27 cellular contexts compared by ENCODE assay signal in genomic region chr7:90982228-90982627, GRCh38.
"Had no signal": no experiment of that assay in that cellular context is flagged by ENCODE, and none has a peak within 500 bp of the region (broad histone marks: within the 10 kb centered on the region; RNA-seq: fewer than 3 reads in every experiment).

No MANE protein-coding gene starts in this region.

- H3K36me3 ChIP-seq: left lung, ovary, right atrium auricular region, right lobe of liver, thyroid gland, transverse colon, vagina had no signal

- H3K27me3 Mint-ChIP-seq: natural killer cell treated with Interleukin-12 subunit alpha and Interleukin-12 subunit beta and Interleukin-15 and Interleukin-18, amount 100 ng/mL, for 72 hours; progenitor cell of endocrine pancreas; stimulated activated naive B cell treated with anti-CD40 and anti-IgM and Interleukin-4, amounts not matched to agents 10 μg/mL and 1 μg/mL and 100 μg/mL, for 72 hours had no signal

- DNase-seq: hypothalamus; immature natural killer cell; kidney; left colon; left lung; lower lobe of right lung; mammary epithelial cell; midbrain; mucosa of descending colon; naive thymus-derived CD4-positive, alpha-beta T cell; ovary; right lobe of liver; stimulated activated CD4-positive, alpha-beta T cell treated with anti-CD3 and anti-CD28 coated beads, Interleukin-12 subunit alpha, Interleukin-12 subunit beta, amount 100 ng/mL, for 4 hours; stimulated activated CD4-positive, alpha-beta T cell treated with anti-CD3 and anti-CD28 coated beads, Interleukin-15, amount 100 ng/mL, for 24 hours; stimulated activated CD4-positive, alpha-beta T cell treated with anti-CD3 and anti-CD28 coated beads, Interleukin-2, amount 100 ng/mL, for 24 hours; stimulated activated CD4-positive, alpha-beta T cell treated with anti-CD3 and anti-CD28 coated beads, Interleukin-4, amount 100 ng/mL, for 1 hour; stimulated activated naive B cell treated with anti-CD40 and anti-IgM and Interleukin-4, amounts not matched to agents 10 μg/mL and 1 μg/mL and 100 μg/mL, for 72 hours; stimulated activated naive CD8-positive, alpha-beta T cell treated with anti-CD3 and anti-CD28 coated beads, Interleukin-15, Interleukin-2, amounts not matched to agents 100 U/mL and 50 U/mL, for 24 hours; stomach; testis; thyroid gland; transverse colon; upper lobe of left lung had no signal

- H3K27ac ChIP-seq: left lung, lower lobe of right lung, ovary, right atrium auricular region, right lobe of liver, stomach, testis, thyroid gland, transverse colon, upper lobe of left lung, vagina had no signal

- ATAC-seq: left colon; left lung; lower lobe of right lung; mucosa of descending colon; naive thymus-derived CD4-positive, alpha-beta T cell; natural killer cell treated with Interleukin-12 subunit alpha and Interleukin-12 subunit beta and Interleukin-15 and Interleukin-18, amount 100 ng/mL, for 72 hours; right lobe of liver; stimulated activated naive B cell treated with anti-CD40 and anti-IgM and Interleukin-4, amounts not matched to agents 10 μg/mL and 1 μg/mL and 100 μg/mL, for 72 hours; stimulated activated naive CD8-positive, alpha-beta T cell treated with anti-CD3 and anti-CD28 coated beads, Interleukin-15, Interleukin-2, amounts not matched to agents 100 U/mL and 50 U/mL, for 24 hours had no signal

- H3K27ac Mint-ChIP-seq: immature natural killer cell; naive thymus-derived CD4-positive, alpha-beta T cell; natural killer cell treated with Interleukin-12 subunit alpha and Interleukin-12 subunit beta and Interleukin-15 and Interleukin-18, amount 100 ng/mL, for 72 hours; progenitor cell of endocrine pancreas; stimulated activated naive B cell treated with anti-CD40 and anti-IgM and Interleukin-4, amounts not matched to agents 10 μg/mL and 1 μg/mL and 100 μg/mL, for 72 hours had no signal

- H3K4me1 ChIP-seq: left lung, lower lobe of right lung, right atrium auricular region, right lobe of liver, stomach, testis, thyroid gland, transverse colon, upper lobe of left lung, vagina had no signal

- H3K4me3 Mint-ChIP-seq: immature natural killer cell; naive thymus-derived CD4-positive, alpha-beta T cell; natural killer cell treated with Interleukin-12 subunit alpha and Interleukin-12 subunit beta and Interleukin-15 and Interleukin-18, amount 100 ng/mL, for 72 hours; stimulated activated naive B cell treated with anti-CD40 and anti-IgM and Interleukin-4, amounts not matched to agents 10 μg/mL and 1 μg/mL and 100 μg/mL, for 72 hours had no signal

- H3K4me3 ChIP-seq: left lung, lower lobe of right lung, mucosa of descending colon, ovary, right atrium auricular region, right lobe of liver, stomach, testis, thyroid gland, transverse colon, upper lobe of left lung, vagina had no signal

- H3K36me3 Mint-ChIP-seq: immature natural killer cell had no signal

- H3K27me3 ChIP-seq: left lung, ovary, right atrium auricular region, right lobe of liver, stomach, testis, thyroid gland, transverse colon, upper lobe of left lung, vagina had no signal

- H3K4me1 Mint-ChIP-seq: immature natural killer cell; naive thymus-derived CD4-positive, alpha-beta T cell had no signal

- H3K9me3 ChIP-seq: lower lobe of right lung, ovary, right atrium auricular region, right lobe of liver, testis, thyroid gland, transverse colon, vagina had no signal
